In the genomic region with DNA sequence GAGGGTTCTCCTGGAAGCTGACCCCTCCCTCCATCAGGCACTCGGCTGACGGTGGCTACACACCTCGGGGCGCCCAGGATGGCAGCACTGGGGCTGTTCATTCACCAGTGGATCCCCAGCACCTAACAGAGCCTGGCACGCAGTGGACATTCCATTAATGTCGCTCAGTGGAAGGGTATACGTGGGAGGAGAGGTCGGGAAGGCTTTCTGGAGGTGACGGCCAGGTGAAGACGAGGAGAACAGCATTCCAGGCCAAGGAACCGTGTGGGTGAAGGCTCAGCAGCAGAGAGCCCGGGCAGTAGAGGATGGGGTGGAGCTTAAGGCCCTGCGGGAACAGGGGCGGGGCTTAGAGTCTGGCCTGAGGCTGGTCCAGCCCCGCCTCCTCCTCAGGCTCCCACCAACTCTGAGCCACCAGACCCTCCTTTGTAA, we compare ENCODE assay signal across 9 cellular contexts.
DNase-seq lines count a peak whose midpoint lies in the region; ATAC-seq and TF ChIP-seq lines count a peak whose summit lies in the region.
"Had no signal": no experiment of that assay in that cellular context is flagged by ENCODE, and none has a peak within 500 bp of the region (broad histone marks: within the 10 kb centered on the region; RNA-seq: fewer than 3 reads in every experiment).

No MANE protein-coding gene starts in this region.

- peak; percentile 28 for DNase-seq in UCSD-AML1 (lab: John Stamatoyannopoulos, UW; ENCODE audit: unreplicated experiment)
- DNase-seq in memory B cell (ENCODE audit: low spot score in 2 of 2), result no peak
- DNase-seq in NCI-H1092 (lab: John Stamatoyannopoulos, UW), result no peak
- DNase-seq in NCI-H226, result no peak
- no peak for DNase-seq in kidney glomerular epithelial cell (lab: John Stamatoyannopoulos, UW)
- DNase-seq: NCI-H2107 had no signal

- H3K36me3 ChIP-seq in ES-I3 (ENCODE audit: insufficient read depth, low read length) (no peaks in the 10 kb centered on the region), KMS-11 (ENCODE audit: insufficient read depth) (no peaks in the 10 kb centered on the region)

- peak overlapping the region; percentile 4; the same call in 1 of the 2 replicates for H3K9ac ChIP-seq in ES-I3 (ENCODE audit: low read depth, low read length)
- H3K9ac ChIP-seq in KMS-11, result no peak overlapping the region

- H3K27me3 Mint-ChIP-seq in memory B cell, result peaks cover 39% of the 10 kb centered on the region

- peaks cover 92% of the 10 kb centered on the region for H3K27me3 ChIP-seq in KMS-11 (ENCODE audit: insufficient read depth, low read depth)

- peaks cover 18% of the 10 kb centered on the region; the same call in 1 of the 2 replicates for H3K4me1 ChIP-seq in ES-I3 (ENCODE audit: insufficient read depth, low read length)
- H3K4me1 ChIP-seq in KMS-11 (ENCODE audit: low read depth, poor library complexity, severe bottlenecking), result no peaks in the 10 kb centered on the region

- no peaks in the 10 kb centered on the region for H3K36me3 Mint-ChIP-seq in memory B cell

- peak; percentile 59 for ATAC-seq in memory B cell (ENCODE audit: low read depth)
- ATAC-seq in GM21717 (IDR thresholded peaks at IDR 0.05; ENCODE audit: unreplicated experiment), result no peak

- peaks cover 1% of the 10 kb centered on the region for H3K9me3 Mint-ChIP-seq in memory B cell

- peaks cover 2% of the 10 kb centered on the region for H3K4me1 Mint-ChIP-seq in memory B cell

- H3K27ac Mint-ChIP-seq in memory B cell, result no peak overlapping the region

- H2AFZ ChIP-seq in KMS-11 (ENCODE audit: low read depth), result peak overlapping the region; percentile 27; the same call in 1 of the 2 replicates

- no peak for TF ChIP-seq CTCF in KMS-11 (conservative IDR thresholded peaks at IDR 0.05; ENCODE audit: low read depth, low read length)

- no peaks in the 10 kb centered on the region for H4K20me1 ChIP-seq in KMS-11 (ENCODE audit: insufficient read depth)

- H3K79me2 ChIP-seq in KMS-11 (ENCODE audit: insufficient read depth, low read depth), result no peaks in the 10 kb centered on the region

- H3K27ac ChIP-seq in KMS-11, result no peak overlapping the region

- H3K9me3 ChIP-seq in ES-I3 (ENCODE audit: control insufficient read depth, insufficient read depth, low read length), result no peaks in the 10 kb centered on the region

- peak overlapping the region; percentile 8; the same call in 1 of the 2 replicates for H3K4me2 ChIP-seq in KMS-11

- no peak overlapping the region for H3K4me3 Mint-ChIP-seq in memory B cell

- no peak overlapping the region for H3K4me3 ChIP-seq in KMS-11 (IDR thresholded peaks at IDR 0.05; ENCODE audit: insufficient read depth, low read depth, low read length)
